10 cellular contexts compared by ENCODE assay signal in the genomic region with DNA sequence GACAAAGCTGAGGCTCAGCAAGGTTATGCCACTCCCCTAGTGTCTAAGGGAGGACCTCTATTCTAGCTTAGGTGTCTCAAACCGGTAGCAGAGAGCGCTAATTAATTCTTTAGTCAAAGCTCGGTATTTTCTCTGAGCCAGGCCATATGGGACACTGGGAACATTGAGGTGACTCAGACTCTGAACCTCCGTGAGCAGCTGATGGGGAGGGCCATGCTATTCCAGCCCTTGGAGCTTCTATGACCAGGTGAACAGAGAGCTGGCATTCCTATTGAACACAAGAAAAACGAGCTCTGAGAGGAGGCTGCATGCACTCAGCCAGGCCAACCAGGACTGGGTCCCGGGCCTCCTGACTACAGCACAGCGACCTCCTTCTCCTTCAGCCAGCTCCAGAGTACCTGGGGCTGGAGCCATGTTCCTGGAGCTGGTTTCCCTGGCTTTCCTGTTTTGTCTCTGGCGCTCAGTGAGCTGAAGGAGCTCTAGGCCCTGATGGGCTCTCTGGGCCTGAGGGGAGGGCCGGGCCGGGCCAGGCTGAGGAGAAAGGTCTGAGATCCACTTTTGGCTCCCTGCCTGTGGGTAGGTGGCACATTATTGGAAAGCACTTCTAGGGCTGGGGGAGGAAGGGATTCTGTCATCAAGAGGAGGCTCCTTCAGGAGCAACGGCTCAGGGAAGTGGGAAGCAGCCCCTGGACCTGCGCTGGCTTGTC. TPM values are rescaled to one million over a fixed set of nuclear protein-coding genes. Genes with fewer than 3 reads are reported as not detected.
DNase-seq lines count a peak whose midpoint lies in the region; ATAC-seq and TF ChIP-seq lines count a peak whose summit lies in the region.
"Had no signal": no experiment of that assay in that cellular context is flagged by ENCODE, and none has a peak within 500 bp of the region (broad histone marks: within the 10 kb centered on the region; RNA-seq: fewer than 3 reads in every experiment).

No MANE protein-coding gene starts in this region.

- H3K4me2 ChIP-seq in BLaER1 = peak overlapping the region; percentile 84

- TF ChIP-seq CTCF in adrenal gland (IDR thresholded peaks at IDR 0.05) (no peak), fibroblast of mammary gland (conservative IDR thresholded peaks at IDR 0.05; ENCODE audit: control insufficient read depth, insufficient read depth, low read depth, low read length) (no peak), psoas muscle (IDR thresholded peaks at IDR 0.05) (no peak)

- H3K4me1 ChIP-seq in BLaER1 = peaks cover 65% of the 10 kb centered on the region
- H3K4me1 ChIP-seq in adrenal gland (replicated peaks in 1 of 2) = peaks cover 31 to 40% of the 10 kb centered on the region in 2 donors
- peaks cover 42% of the 10 kb centered on the region for H3K4me1 ChIP-seq in psoas muscle

- peak overlapping the region; percentile 61 for H3K9ac ChIP-seq in BLaER1

- ATAC-seq in psoas muscle (peak in 2 of 4 donors; percentile 42 to 47), HG02970 (IDR thresholded peaks at IDR 0.05; ENCODE audit: low FRiP score, unreplicated experiment) (no peak)

- intact Hi-C loops in adrenal gland (cut with DNase I) (loop anchor here in 1 of 2 donors (5.0 kb wide), 1 partner anchor 34 kb away; no protein-coding TSS in a partner anchor), psoas muscle (cut with DNase I) (loop anchor here (5.0 kb wide), 1 partner anchor 34 kb away; no protein-coding TSS in a partner anchor)

- H3K4me3 ChIP-seq in BLaER1 (no peak overlapping the region), adrenal gland (no peak overlapping the region), fibroblast of mammary gland (ENCODE audit: control insufficient read depth, low read depth, low read length) (no peak overlapping the region), psoas muscle (no peak overlapping the region)

- DNase-seq in adrenal gland (peak in 2 of 7 donors; percentile 58 to 66), fibroblast of mammary gland (ENCODE audit: low read depth) (peak; percentile 49), psoas muscle (no peak), SK-N-DZ (ENCODE audit: low spot score) (no peak), NCI-H1694 (lab: John Stamatoyannopoulos, UW) (no peak)
- DNase-seq in activated CD4-positive, alpha-beta T cell treated with anti-CD3 and anti-CD28 coated beads, Interleukin-2, amount 50 U/mL, for 48 hours = no peak
- DNase-seq: central memory CD4-positive, alpha-beta T cell; T-helper 1 cell had no signal

- no peaks in the 10 kb centered on the region for H4K20me1 ChIP-seq in BLaER1

- H3K27me3 ChIP-seq in BLaER1 (no peaks in the 10 kb centered on the region), adrenal gland (no peaks in the 10 kb centered on the region), psoas muscle (ENCODE audit: insufficient read depth in 3 of 3, low read length in 2 of 3) (no peaks in the 10 kb centered on the region)

- 59 to 85% (median 60%) methylated on average over 5 to 12 of the region's 12 CpGs for WGBS in adrenal gland, 4 donors
- WGBS in psoas muscle, 3 donors = 81 to 85% (median 81%) methylated on average over 12 of the region's 12 CpGs

- TF ChIP-seq POLR2A in adrenal gland (IDR thresholded peaks at IDR 0.05) = no peak

- peaks cover 12% of the 10 kb centered on the region; the same call in 1 of the 2 replicates for H3K36me3 ChIP-seq in BLaER1
- H3K36me3 ChIP-seq in adrenal gland (replicated peaks in 1 of 2) = peaks cover 0 to 6% of the 10 kb centered on the region in 2 donors
- no peaks in the 10 kb centered on the region for H3K36me3 ChIP-seq in psoas muscle (ENCODE audit: insufficient read depth in 1 of 2, low read depth in 1 of 2)

- peak overlapping the region; percentile 85 for H3K27ac ChIP-seq in BLaER1
- peak overlapping the region in 4 of 5 donors; percentile 26 to 76 (median 58) for H3K27ac ChIP-seq in adrenal gland
- H3K27ac ChIP-seq in psoas muscle = peak overlapping the region; percentile 46

- no peaks in the 10 kb centered on the region for H3K9me3 ChIP-seq in BLaER1
- H3K9me3 ChIP-seq in adrenal gland (replicated peaks in 1 of 3) = no peaks in the 10 kb centered on the region
- H3K9me3 ChIP-seq in psoas muscle = no peaks in the 10 kb centered on the region

RNA-seq across cellular contexts. Expression of gene SLC9A1, which starts 37.0 kb away (rescaled TPM):
- total RNA-seq in adrenal gland (10 to 100 TPM; 12.6 to 44.0 (median 28.4) TPM), psoas muscle (10 to 100 TPM in 1 of 4 donors, 1 to 10 TPM in 3; 5.2 to 14.3 (median 7.7) TPM)
- polyA plus RNA-seq in adrenal gland (10 to 100 TPM; 16.3 to 49.0 (median 30.0) TPM), psoas muscle (10 to 100 TPM in 1 of 3 donors, 1 to 10 TPM in 2; 2.3 to 17.0 (median 3.8) TPM)
- polyA plus RNA-seq in SK-N-DZ (2014; cell fraction: cytosol; rRNA removed) = 3.7 and 5.6 TPM in 2 replicates
- 2.2 and 5.6 TPM in 2 replicates for polyA plus RNA-seq in SK-N-DZ (2014; cell fraction: nucleus; rRNA removed)
